Comparison of ENCODE assay signal across 5 cellular contexts in genomic region chr14:44271006-44271405, GRCh38.
"Had no signal": no experiment of that assay in that cellular context is flagged by ENCODE, and none has a peak within 500 bp of the region (broad histone marks: within the 10 kb centered on the region; RNA-seq: fewer than 3 reads in every experiment).

No MANE protein-coding gene starts in this region.

- H3K27ac ChIP-seq: HL-60 had no signal

- DNase-seq: KBM-7, KG1 had no signal

- FAIRE-seq: HTR-8/SVneo, K562 had no signal

- H3K4me3 ChIP-seq: K562 had no signal

- ATAC-seq: K562 had no signal
